Comparison of ENCODE assay signal across 1 cellular context in the genomic region with DNA sequence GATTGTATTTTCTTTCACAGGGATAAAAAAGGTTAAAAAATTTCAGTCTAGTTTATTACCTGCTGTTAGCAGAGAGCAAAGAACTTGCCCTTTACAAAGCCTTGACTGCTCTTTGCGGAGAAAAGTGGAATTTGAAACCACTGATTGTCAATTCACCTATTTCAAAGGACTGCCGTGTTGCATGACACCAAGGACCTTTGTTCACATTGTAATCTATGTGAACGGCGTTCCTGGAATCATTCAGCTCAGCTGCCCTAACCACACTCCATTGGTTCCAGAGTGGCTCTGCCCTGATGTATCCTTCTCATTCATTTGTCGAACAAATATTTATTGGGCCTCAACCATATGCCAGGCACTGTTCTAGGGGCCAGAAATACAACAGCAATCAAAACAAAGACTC.
TF ChIP-seq lines count a peak whose summit lies in the region.

No MANE protein-coding gene starts in this region.

TF ChIP-seq in HepG2, 621 proteins besides CTCF, POLR2A, EP300 and RAD21 (continued from another document and continues in another):
- no peak for TF ChIP-seq PRMT3 (CRISPR knock-in tag; IDR thresholded peaks at IDR 0.05; ENCODE audit: borderline replicate concordance, low read depth)
- TF ChIP-seq MBD4 (IDR thresholded peaks at IDR 0.05; ENCODE audit: borderline replicate concordance, low read length) = no peak
- TF ChIP-seq CAMTA2 (CRISPR knock-in tag; IDR thresholded peaks at IDR 0.05; ENCODE audit: borderline replicate concordance) = no peak
- TF ChIP-seq ZNF331 (CRISPR knock-in tag; IDR thresholded peaks at IDR 0.05) = peak; percentile 70; the same call in 1 of the 2 replicates
- no peak for TF ChIP-seq ATF1 (CRISPR knock-in tag; IDR thresholded peaks at IDR 0.05)
- TF ChIP-seq, protein P1, sequence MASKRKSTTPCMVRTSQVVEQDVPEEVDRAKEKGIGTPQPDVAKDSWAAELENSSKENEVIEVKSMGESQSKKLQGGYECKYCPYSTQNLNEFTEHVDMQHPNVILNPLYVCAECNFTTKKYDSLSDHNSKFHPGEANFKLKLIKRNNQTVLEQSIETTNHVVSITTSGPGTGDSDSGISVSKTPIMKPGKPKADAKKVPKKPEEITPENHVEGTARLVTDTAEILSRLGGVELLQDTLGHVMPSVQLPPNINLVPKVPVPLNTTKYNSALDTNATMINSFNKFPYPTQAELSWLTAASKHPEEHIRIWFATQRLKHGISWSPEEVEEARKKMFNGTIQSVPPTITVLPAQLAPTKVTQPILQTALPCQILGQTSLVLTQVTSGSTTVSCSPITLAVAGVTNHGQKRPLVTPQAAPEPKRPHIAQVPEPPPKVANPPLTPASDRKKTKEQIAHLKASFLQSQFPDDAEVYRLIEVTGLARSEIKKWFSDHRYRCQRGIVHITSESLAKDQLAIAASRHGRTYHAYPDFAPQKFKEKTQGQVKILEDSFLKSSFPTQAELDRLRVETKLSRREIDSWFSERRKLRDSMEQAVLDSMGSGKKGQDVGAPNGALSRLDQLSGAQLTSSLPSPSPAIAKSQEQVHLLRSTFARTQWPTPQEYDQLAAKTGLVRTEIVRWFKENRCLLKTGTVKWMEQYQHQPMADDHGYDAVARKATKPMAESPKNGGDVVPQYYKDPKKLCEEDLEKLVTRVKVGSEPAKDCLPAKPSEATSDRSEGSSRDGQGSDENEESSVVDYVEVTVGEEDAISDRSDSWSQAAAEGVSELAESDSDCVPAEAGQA (IDR thresholded peaks at IDR 0.05; ENCODE audit: low read depth) = no peak
- TF ChIP-seq, protein P1 (CRISPR knock-in tag; IDR thresholded peaks at IDR 0.05; ENCODE audit: borderline replicate concordance) = no peak
- TF ChIP-seq PCBP1 (IDR thresholded peaks at IDR 0.05; ENCODE audit: borderline replicate concordance, low read depth, low read length) = no peak
- TF ChIP-seq SP1 (IDR thresholded peaks at IDR 0.05) = no peak
- TF ChIP-seq SP1 (CRISPR knock-in tag; IDR thresholded peaks at IDR 0.05) = no peak
- TF ChIP-seq ZNF382 (CRISPR knock-in tag; IDR thresholded peaks at IDR 0.05; ENCODE audit: borderline replicate concordance) = no peak
- TF ChIP-seq, protein P2, sequence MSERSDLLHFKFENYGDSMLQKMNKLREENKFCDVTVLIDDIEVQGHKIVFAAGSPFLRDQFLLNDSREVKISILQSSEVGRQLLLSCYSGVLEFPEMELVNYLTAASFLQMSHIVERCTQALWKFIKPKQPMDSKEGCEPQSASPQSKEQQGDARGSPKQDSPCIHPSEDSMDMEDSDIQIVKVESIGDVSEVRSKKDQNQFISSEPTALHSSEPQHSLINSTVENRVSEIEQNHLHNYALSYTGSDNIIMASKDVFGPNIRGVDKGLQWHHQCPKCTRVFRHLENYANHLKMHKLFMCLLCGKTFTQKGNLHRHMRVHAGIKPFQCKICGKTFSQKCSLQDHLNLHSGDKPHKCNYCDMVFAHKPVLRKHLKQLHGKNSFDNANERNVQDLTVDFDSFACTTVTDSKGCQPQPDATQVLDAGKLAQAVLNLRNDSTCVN (CRISPR knock-in tag; IDR thresholded peaks at IDR 0.05; ENCODE audit: borderline replicate concordance) = no peak
- TF ChIP-seq ZFP82 (CRISPR knock-in tag; IDR thresholded peaks at IDR 0.05; ENCODE audit: borderline replicate concordance) = no peak
- no peak for TF ChIP-seq NFE2L1 (CRISPR knock-in tag; IDR thresholded peaks at IDR 0.05; ENCODE audit: borderline replicate concordance)
- no peak for TF ChIP-seq ZNF160 (CRISPR knock-in tag; IDR thresholded peaks at IDR 0.05)
- TF ChIP-seq SAP130 (CRISPR knock-in tag; IDR thresholded peaks at IDR 0.05; ENCODE audit: low read depth) = peak; percentile 64
- TF ChIP-seq, protein P3, sequence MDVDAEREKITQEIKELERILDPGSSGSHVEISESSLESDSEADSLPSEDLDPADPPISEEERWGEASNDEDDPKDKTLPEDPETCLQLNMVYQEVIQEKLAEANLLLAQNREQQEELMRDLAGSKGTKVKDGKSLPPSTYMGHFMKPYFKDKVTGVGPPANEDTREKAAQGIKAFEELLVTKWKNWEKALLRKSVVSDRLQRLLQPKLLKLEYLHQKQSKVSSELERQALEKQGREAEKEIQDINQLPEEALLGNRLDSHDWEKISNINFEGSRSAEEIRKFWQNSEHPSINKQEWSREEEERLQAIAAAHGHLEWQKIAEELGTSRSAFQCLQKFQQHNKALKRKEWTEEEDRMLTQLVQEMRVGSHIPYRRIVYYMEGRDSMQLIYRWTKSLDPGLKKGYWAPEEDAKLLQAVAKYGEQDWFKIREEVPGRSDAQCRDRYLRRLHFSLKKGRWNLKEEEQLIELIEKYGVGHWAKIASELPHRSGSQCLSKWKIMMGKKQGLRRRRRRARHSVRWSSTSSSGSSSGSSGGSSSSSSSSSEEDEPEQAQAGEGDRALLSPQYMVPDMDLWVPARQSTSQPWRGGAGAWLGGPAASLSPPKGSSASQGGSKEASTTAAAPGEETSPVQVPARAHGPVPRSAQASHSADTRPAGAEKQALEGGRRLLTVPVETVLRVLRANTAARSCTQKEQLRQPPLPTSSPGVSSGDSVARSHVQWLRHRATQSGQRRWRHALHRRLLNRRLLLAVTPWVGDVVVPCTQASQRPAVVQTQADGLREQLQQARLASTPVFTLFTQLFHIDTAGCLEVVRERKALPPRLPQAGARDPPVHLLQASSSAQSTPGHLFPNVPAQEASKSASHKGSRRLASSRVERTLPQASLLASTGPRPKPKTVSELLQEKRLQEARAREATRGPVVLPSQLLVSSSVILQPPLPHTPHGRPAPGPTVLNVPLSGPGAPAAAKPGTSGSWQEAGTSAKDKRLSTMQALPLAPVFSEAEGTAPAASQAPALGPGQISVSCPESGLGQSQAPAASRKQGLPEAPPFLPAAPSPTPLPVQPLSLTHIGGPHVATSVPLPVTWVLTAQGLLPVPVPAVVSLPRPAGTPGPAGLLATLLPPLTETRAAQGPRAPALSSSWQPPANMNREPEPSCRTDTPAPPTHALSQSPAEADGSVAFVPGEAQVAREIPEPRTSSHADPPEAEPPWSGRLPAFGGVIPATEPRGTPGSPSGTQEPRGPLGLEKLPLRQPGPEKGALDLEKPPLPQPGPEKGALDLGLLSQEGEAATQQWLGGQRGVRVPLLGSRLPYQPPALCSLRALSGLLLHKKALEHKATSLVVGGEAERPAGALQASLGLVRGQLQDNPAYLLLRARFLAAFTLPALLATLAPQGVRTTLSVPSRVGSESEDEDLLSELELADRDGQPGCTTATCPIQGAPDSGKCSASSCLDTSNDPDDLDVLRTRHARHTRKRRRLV (CRISPR knock-in tag; IDR thresholded peaks at IDR 0.05) = no peak
- peak; percentile 38; the same call in 1 of the 2 replicates for TF ChIP-seq HDAC2 (CRISPR knock-in tag; IDR thresholded peaks at IDR 0.05)
- peak; percentile 88 for TF ChIP-seq TEAD3 (CRISPR knock-in tag; optimal IDR thresholded peaks at IDR 0.05; ENCODE audit: borderline replicate concordance)
- no peak for TF ChIP-seq TOPORS (CRISPR knock-in tag; IDR thresholded peaks at IDR 0.05)
- TF ChIP-seq NR2C2 (CRISPR knock-in tag; IDR thresholded peaks at IDR 0.05; ENCODE audit: borderline replicate concordance) = no peak
- TF ChIP-seq HNRNPLL (IDR thresholded peaks at IDR 0.05; ENCODE audit: low read depth, low read length, poor library complexity, severe bottlenecking) = no peak
- TF ChIP-seq, protein P4, sequence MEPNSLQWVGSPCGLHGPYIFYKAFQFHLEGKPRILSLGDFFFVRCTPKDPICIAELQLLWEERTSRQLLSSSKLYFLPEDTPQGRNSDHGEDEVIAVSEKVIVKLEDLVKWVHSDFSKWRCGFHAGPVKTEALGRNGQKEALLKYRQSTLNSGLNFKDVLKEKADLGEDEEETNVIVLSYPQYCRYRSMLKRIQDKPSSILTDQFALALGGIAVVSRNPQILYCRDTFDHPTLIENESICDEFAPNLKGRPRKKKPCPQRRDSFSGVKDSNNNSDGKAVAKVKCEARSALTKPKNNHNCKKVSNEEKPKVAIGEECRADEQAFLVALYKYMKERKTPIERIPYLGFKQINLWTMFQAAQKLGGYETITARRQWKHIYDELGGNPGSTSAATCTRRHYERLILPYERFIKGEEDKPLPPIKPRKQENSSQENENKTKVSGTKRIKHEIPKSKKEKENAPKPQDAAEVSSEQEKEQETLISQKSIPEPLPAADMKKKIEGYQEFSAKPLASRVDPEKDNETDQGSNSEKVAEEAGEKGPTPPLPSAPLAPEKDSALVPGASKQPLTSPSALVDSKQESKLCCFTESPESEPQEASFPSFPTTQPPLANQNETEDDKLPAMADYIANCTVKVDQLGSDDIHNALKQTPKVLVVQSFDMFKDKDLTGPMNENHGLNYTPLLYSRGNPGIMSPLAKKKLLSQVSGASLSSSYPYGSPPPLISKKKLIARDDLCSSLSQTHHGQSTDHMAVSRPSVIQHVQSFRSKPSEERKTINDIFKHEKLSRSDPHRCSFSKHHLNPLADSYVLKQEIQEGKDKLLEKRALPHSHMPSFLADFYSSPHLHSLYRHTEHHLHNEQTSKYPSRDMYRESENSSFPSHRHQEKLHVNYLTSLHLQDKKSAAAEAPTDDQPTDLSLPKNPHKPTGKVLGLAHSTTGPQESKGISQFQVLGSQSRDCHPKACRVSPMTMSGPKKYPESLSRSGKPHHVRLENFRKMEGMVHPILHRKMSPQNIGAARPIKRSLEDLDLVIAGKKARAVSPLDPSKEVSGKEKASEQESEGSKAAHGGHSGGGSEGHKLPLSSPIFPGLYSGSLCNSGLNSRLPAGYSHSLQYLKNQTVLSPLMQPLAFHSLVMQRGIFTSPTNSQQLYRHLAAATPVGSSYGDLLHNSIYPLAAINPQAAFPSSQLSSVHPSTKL (CRISPR knock-in tag; IDR thresholded peaks at IDR 0.05) = peak; percentile 87
- TF ChIP-seq, protein P5, sequence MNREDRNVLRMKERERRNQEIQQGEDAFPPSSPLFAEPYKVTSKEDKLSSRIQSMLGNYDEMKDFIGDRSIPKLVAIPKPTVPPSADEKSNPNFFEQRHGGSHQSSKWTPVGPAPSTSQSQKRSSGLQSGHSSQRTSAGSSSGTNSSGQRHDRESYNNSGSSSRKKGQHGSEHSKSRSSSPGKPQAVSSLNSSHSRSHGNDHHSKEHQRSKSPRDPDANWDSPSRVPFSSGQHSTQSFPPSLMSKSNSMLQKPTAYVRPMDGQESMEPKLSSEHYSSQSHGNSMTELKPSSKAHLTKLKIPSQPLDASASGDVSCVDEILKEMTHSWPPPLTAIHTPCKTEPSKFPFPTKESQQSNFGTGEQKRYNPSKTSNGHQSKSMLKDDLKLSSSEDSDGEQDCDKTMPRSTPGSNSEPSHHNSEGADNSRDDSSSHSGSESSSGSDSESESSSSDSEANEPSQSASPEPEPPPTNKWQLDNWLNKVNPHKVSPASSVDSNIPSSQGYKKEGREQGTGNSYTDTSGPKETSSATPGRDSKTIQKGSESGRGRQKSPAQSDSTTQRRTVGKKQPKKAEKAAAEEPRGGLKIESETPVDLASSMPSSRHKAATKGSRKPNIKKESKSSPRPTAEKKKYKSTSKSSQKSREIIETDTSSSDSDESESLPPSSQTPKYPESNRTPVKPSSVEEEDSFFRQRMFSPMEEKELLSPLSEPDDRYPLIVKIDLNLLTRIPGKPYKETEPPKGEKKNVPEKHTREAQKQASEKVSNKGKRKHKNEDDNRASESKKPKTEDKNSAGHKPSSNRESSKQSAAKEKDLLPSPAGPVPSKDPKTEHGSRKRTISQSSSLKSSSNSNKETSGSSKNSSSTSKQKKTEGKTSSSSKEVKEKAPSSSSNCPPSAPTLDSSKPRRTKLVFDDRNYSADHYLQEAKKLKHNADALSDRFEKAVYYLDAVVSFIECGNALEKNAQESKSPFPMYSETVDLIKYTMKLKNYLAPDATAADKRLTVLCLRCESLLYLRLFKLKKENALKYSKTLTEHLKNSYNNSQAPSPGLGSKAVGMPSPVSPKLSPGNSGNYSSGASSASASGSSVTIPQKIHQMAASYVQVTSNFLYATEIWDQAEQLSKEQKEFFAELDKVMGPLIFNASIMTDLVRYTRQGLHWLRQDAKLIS (CRISPR knock-in tag; IDR thresholded peaks at IDR 0.05) = no peak
- TF ChIP-seq, protein P6, sequence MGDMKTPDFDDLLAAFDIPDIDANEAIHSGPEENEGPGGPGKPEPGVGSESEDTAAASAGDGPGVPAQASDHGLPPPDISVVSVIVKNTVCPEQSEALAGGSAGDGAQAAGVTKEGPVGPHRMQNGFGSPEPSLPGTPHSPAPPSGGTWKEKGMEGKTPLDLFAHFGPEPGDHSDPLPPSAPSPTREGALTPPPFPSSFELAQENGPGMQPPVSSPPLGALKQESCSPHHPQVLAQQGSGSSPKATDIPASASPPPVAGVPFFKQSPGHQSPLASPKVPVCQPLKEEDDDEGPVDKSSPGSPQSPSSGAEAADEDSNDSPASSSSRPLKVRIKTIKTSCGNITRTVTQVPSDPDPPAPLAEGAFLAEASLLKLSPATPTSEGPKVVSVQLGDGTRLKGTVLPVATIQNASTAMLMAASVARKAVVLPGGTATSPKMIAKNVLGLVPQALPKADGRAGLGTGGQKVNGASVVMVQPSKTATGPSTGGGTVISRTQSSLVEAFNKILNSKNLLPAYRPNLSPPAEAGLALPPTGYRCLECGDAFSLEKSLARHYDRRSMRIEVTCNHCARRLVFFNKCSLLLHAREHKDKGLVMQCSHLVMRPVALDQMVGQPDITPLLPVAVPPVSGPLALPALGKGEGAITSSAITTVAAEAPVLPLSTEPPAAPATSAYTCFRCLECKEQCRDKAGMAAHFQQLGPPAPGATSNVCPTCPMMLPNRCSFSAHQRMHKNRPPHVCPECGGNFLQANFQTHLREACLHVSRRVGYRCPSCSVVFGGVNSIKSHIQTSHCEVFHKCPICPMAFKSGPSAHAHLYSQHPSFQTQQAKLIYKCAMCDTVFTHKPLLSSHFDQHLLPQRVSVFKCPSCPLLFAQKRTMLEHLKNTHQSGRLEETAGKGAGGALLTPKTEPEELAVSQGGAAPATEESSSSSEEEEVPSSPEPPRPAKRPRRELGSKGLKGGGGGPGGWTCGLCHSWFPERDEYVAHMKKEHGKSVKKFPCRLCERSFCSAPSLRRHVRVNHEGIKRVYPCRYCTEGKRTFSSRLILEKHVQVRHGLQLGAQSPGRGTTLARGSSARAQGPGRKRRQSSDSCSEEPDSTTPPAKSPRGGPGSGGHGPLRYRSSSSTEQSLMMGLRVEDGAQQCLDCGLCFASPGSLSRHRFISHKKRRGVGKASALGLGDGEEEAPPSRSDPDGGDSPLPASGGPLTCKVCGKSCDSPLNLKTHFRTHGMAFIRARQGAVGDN (CRISPR knock-in tag; IDR thresholded peaks at IDR 0.05) = no peak
- no peak for TF ChIP-seq RARG (CRISPR knock-in tag; IDR thresholded peaks at IDR 0.05; ENCODE audit: low read depth)
- no peak for TF ChIP-seq PHB2 (IDR thresholded peaks at IDR 0.05; ENCODE audit: partially characterized antibody)
- no peak for TF ChIP-seq TSC22D2 (CRISPR knock-in tag; IDR thresholded peaks at IDR 0.05; ENCODE audit: borderline replicate concordance)
- no peak for TF ChIP-seq MBNL3 (CRISPR knock-in tag; conservative IDR thresholded peaks at IDR 0.05)
- TF ChIP-seq MXI1 (IDR thresholded peaks at IDR 0.05; ENCODE audit: borderline replicate concordance, low read depth, low read length) = no peak
- TF ChIP-seq ZIK1 (CRISPR knock-in tag; IDR thresholded peaks at IDR 0.05; ENCODE audit: borderline replicate concordance, low read depth) = no peak
